ENCODE assay signal across 8 cellular contexts in the genomic region with DNA sequence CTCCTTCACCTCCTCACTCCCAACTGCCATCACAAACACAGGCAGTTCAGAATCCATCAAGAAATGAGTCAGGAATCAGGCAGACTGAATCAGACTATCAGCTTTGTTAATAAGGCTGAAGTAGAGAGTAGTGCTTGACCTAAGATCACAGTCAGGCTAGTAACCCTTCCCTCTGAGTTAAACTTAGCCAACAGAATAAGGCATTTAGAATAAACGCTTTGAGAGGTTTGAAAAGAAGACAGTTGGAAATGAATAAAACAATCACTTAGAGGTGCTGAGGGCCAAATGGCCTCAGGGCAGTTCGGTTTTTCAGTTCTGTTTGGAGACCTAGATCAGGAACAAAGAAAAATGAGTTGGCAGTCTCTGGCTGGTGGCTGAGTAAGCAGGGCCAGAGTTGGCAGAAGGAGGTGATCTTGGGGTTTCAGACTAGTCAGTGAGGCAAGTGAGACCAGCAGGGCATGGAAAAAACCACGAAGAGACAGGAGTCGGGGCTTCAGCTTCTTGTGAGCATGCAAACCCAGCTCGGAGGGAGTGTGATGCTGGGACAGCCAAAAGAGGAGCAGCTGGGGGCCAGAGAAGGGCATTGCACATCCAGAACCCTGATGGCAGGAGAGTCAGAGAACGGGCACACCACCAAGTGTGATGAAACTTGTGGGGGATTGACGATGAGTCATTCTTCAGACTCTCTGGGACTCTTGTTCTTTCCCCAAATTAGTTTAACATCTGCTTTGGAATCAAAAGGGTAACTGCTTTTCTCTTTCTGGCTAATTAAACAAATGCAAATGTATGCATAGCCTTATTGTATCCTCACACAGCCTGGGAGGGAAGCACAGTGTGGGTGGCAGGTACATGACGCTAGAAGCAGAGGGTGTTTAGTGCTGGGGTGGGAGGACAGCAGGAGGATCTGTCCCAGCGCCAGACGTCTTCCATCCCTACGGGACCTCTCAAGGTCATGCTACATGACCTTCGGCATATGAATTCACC.
DNase-seq lines count a peak whose midpoint lies in the region; FAIRE-seq and TF ChIP-seq lines count a peak whose summit lies in the region.

No MANE protein-coding gene starts in this region.

- TF ChIP-seq CTCF in 22Rv1 (IDR thresholded peaks at IDR 0.05) (no peak), HL-60 (IDR thresholded peaks at IDR 0.05; ENCODE audit: insufficient read depth, low read length) (no peak)

- H3K27ac ChIP-seq in 22Rv1 (peak overlapping the region; percentile 46), HL-60 (replicated peaks) (peak overlapping the region; percentile 61), skin epidermis (peak overlapping the region in 19 of 21 experiments; percentile 9 to 85 (median 63))

- H3K4me3 ChIP-seq in HL-60 (replicated peaks; ENCODE audit: insufficient read depth, low read length) (no peak overlapping the region), skin epidermis (no peak overlapping the region)

- intact Hi-C loops in head of caudate nucleus (cut with DNase I) = no loop called here

- DNase-seq in GM18507 (ENCODE audit: extremely low spot score, insufficient read length, low read depth) (no peak), HL-60 (ENCODE audit: low read depth in 1 of 2, low spot score in 1 of 2) (peak; percentile 63 to 89), head of caudate nucleus (peak; percentile 41 to 94 (median 67)), NCI-H2227 treated with DMSO at 0.1 percent for 48 hours (lab: John Stamatoyannopoulos, UW) (no peak)
- DNase-seq in activated T-cell treated with anti-CD3 and anti-CD28 coated beads, Interleukin-2, amount 50 U/mL, for 48 hours = peak; percentile 61 to 63
- no peak for DNase-seq in activated effector memory CD4-positive, alpha-beta T cell treated with Interleukin-2 at 50 U/mL for 16 hours

- FAIRE-seq in GM18507 (lab: Jason Lieb, UNC) = peak; percentile 70

- no peaks in the 10 kb centered on the region for H3K27me3 ChIP-seq in HL-60 (ENCODE audit: insufficient read depth, poor library complexity, severe bottlenecking)

Comparison
In these comparisons a context has a peak if more than half of its experiments do, and no peak if none do; other contexts are left out.
1. DNase-seq: peak in HL-60 (2 of 2), activated T-cell treated with anti-CD3 and anti-CD28 coated beads, Interleukin-2, amount 50 U/mL, for 48 hours (2 of 2) and head of caudate nucleus (42 of 42); none in GM18507 (single experiment), activated effector memory CD4-positive, alpha-beta T cell treated with Interleukin-2 at 50 U/mL for 16 hours (single experiment) and NCI-H2227 treated with DMSO at 0.1 percent for 48 hours (single experiment).
2. Peak in every context shown above with its lines, with median percentiles within 50 percentile points of each other: H3K27ac ChIP-seq.